1 cellular context compared by ENCODE assay signal in the genomic region with DNA sequence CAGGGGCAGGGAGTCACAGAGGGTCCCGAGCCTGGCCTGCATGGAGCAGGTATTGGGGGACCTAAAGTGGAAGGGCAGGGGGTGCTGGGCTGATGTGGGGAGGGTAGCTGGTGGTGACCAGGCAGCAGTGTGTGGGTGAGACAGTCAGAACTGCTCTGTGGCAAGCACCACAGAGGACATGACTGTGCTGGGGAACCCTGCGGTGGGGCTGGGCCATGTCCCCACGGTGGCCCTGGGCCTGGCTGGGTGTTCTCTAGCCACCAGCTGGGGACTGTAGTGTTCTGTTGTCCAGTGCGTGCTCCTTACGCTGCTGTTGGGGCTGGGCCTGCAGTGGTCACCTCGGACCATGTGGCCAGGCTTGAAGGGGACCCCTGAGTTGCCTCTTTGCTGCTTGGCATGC.
TF ChIP-seq lines count a peak whose summit lies in the region.

No MANE protein-coding gene starts in this region.

TF ChIP-seq in H1, 55 proteins besides CTCF, POLR2A, EP300 and RAD21:
- TF ChIP-seq CTBP2 (IDR thresholded peaks at IDR 0.05; ENCODE audit: borderline replicate concordance, insufficient read depth, insufficient read length, low read length), result no peak
- no peak for TF ChIP-seq FOSL1 (IDR thresholded peaks at IDR 0.05; ENCODE audit: insufficient read depth, low read depth, low read length)
- TF ChIP-seq KDM1A (IDR thresholded peaks at IDR 0.05; ENCODE audit: borderline replicate concordance, low read length), result no peak
- no peak for TF ChIP-seq TCF12 (IDR thresholded peaks at IDR 0.05; ENCODE audit: low read depth, low read length)
- no peak for TF ChIP-seq MAX (IDR thresholded peaks at IDR 0.05)
- no peak for TF ChIP-seq SP1 (IDR thresholded peaks at IDR 0.05; ENCODE audit: low read depth, low read length)
